Comparison of ENCODE assay signal across 12 cellular contexts in the genomic region with DNA sequence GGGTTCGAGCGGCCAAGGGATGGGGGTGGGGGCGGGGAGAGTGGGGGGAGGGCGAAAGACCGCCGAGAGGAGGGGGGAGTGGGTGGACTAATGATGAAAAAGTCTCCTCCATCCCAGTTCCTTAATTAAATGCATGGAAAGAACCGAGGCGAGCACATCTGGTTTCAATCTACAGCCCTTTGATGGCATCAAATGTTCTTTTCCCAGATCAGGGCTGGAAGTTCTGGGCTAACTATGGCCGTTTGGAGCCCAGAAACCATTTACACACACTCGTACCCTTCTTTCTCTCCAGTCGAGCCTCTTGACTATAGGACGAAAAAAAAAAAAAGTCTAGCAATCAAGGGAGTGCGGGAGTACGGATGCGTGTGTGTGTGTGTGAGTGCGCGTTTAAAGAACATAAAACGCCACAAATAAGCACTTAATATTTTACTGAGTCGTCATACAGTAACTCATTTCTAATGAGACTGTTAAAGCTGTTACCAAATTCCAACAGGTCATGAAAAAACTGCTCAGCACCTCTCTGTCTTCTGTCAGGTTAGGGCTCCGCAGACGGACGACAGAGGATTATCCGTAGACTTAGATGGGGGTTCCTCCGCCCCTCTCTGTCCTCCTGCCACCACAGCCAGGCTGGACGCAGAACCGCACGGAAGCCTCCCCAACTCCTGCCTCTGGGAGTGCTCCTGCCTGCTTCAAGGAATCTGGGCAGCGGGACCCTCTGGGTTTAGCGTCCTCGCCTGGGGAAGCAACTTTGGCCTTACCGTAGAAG. TPM values are rescaled to one million over a fixed set of nuclear protein-coding genes. Genes with fewer than 3 reads are reported as not detected.
A peak's percentile ranks its signal among the peaks of the same experiment; 100 is the strongest.
DNase-seq lines count a peak whose midpoint lies in the region; ATAC-seq and TF ChIP-seq lines count a peak whose summit lies in the region.
"Had no signal": no experiment of that assay in that cellular context is flagged by ENCODE, and none has a peak within 500 bp of the region (broad histone marks: within the 10 kb centered on the region; RNA-seq: fewer than 3 reads in every experiment).

No MANE protein-coding gene starts in this region.

- H3K36me3 ChIP-seq in cardiac muscle cell, result no peaks in the 10 kb centered on the region

- H3K4me1 ChIP-seq in cardiac muscle cell (ENCODE audit: low read depth), result peaks cover 3% of the 10 kb centered on the region

- no peaks in the 10 kb centered on the region for H3K9me3 ChIP-seq in cardiac muscle cell (ENCODE audit: low read depth)
- H3K9me3 ChIP-seq: mucosa of descending colon had no signal

- DNase-seq in DMS53 treated with DMSO at 0.1 percent for 48 hours (lab: John Stamatoyannopoulos, UW; ENCODE audit: unreplicated experiment) (peak; percentile 24), SK-N-DZ (ENCODE audit: low spot score) (peak; percentile 29), cardiac muscle cell (ENCODE audit: low read depth in 1 of 2, low spot score in 1 of 2) (peak; percentile 31 to 64), retinal pigment epithelial cell (ENCODE audit: low read depth) (no peak), HK-2 (ENCODE audit: unreplicated experiment) (no peak), NCI-H2081 (lab: John Stamatoyannopoulos, UW) (no peak)
- no peak for DNase-seq in activated naive CD4-positive, alpha-beta T cell treated with Interleukin-2 at 50 U/mL for 16 hours
- DNase-seq: activated gamma-delta T cell, mucosa of descending colon had no signal

- TF ChIP-seq CTCF in cardiac muscle cell (IDR thresholded peaks at IDR 0.05; ENCODE audit: low read depth, low read length) (peak; percentile 15), retinal pigment epithelial cell (conservative IDR thresholded peaks at IDR 0.05; ENCODE audit: low read depth, low read length) (no peak)

- H3K4me3 ChIP-seq in cardiac muscle cell (peak overlapping the region; percentile 10), retinal pigment epithelial cell (ENCODE audit: low read length) (peak overlapping the region; percentile 93)
- H3K4me3 ChIP-seq: mucosa of descending colon had no signal

- no peak for ATAC-seq in GM18858 (IDR thresholded peaks at IDR 0.05; ENCODE audit: unreplicated experiment)
- ATAC-seq: mucosa of descending colon; stimulated activated memory B cell treated with anti-CD40 and anti-IgM and Interleukin-4, amounts not matched to agents 10 μg/mL and 1 μg/mL and 100 μg/mL, for 72 hours had no signal

- H3K27ac ChIP-seq in cardiac muscle cell, result no peak overlapping the region

- peaks cover 92% of the 10 kb centered on the region for H3K27me3 ChIP-seq in cardiac muscle cell

RNA-seq across cellular contexts. Expression of gene PRRX1, which starts 2.1 kb away (rescaled TPM):
- not detected in 2 replicates for polyA plus RNA-seq in SK-N-DZ (2014; cell fraction: cytosol; rRNA removed)
- polyA plus RNA-seq in SK-N-DZ (2014; cell fraction: nucleus; rRNA removed), result not detected in 2 replicates
- total RNA-seq in cardiac muscle cell, result 1.1 TPM in 2 replicates
- polyA plus RNA-seq in cardiac muscle cell, result 1.2 TPM in 2 replicates
- total RNA-seq: OCI-LY7 had no signal

Comparison
In these comparisons a context has a peak if more than half of its experiments do, and no peak if none do; other contexts are left out.
1. DNase-seq: peak in DMS53 treated with DMSO at 0.1 percent for 48 hours (single experiment), SK-N-DZ (single experiment) and cardiac muscle cell (2 of 2); none in retinal pigment epithelial cell (single experiment), HK-2 (single experiment), NCI-H2081 (0 of 2) and activated naive CD4-positive, alpha-beta T cell treated with Interleukin-2 at 50 U/mL for 16 hours (single experiment).